Comparison of ENCODE assay signal across 26 cellular contexts in genomic region chr1:43354471-43354870, GRCh38. TPM values are rescaled to one million over a fixed set of nuclear protein-coding genes. Genes with fewer than 3 reads are reported as not detected.
A peak's percentile ranks its signal among the peaks of the same experiment; 100 is the strongest.
DNase-seq lines count a peak whose midpoint lies in the region; ATAC-seq, FAIRE-seq and TF ChIP-seq lines count a peak whose summit lies in the region.
"Had no signal": no experiment of that assay in that cellular context is flagged by ENCODE, and none has a peak within 500 bp of the region (broad histone marks: within the 10 kb centered on the region; RNA-seq: fewer than 3 reads in every experiment).

No MANE protein-coding gene starts in this region.

- no peak for ATAC-seq in K562
- ATAC-seq: HCT116, Panc1 had no signal

- H3K9me1 ChIP-seq in K562 (ENCODE audit: control insufficient read depth, insufficient read depth, low read length) = no peaks in the 10 kb centered on the region

- no peak for TF ChIP-seq RAD21 in K562 (CRISPR knock-in tag; conservative IDR thresholded peaks at IDR 0.05 in 1 of 2, IDR thresholded peaks at IDR 0.05 in 1 of 2)

- H2AFZ ChIP-seq in K562 (ENCODE audit: low read depth, low read length) (no peak overlapping the region), osteoblast (ENCODE audit: low read length) (no peak overlapping the region), PC-9 (no peak overlapping the region)

- H3K4me1 ChIP-seq in K562 (replicated peaks in 1 of 2; ENCODE audit: control insufficient read depth in 2 of 2, insufficient read depth in 2 of 2, low read length in 2 of 2) (peaks cover 4 to 14% of the 10 kb centered on the region in 2 experiments; a peak in 3 of 5 replicates), osteoblast (ENCODE audit: insufficient read depth, low read length) (peaks cover 31% of the 10 kb centered on the region), PC-9 (replicated peaks; ENCODE audit: insufficient read depth) (peaks cover 19% of the 10 kb centered on the region)

- H3K9me3 ChIP-seq in K562 (replicated peaks; ENCODE audit: control insufficient read depth, insufficient read depth, low read depth, low read length) (no peaks in the 10 kb centered on the region), osteoblast (ENCODE audit: low read depth, low read length) (no peaks in the 10 kb centered on the region), PC-9 (ENCODE audit: insufficient read depth, low read depth) (no peaks in the 10 kb centered on the region)
- H3K9me3 ChIP-seq: BLaER1 had no signal

- POLR2A ChIA-PET in K562 (lab: Yijun Ruan, JAX) = interaction anchor here (1.0 to 1.1 kb wide), 2 partner anchors 13 to 21 kb away, joined by 4 to 5 read pairs; partner anchors contain the start of gene ELOVL1
- POLR2A ChIA-PET in PC-9 (lab: Charles Lee; ENCODE audit: unreplicated experiment) = no interaction called here

- no peaks in the 10 kb centered on the region for H4K20me1 ChIP-seq in K562 (replicated peaks; ENCODE audit: control insufficient read depth, insufficient read depth, low read length)
- H4K20me1 ChIP-seq in osteoblast (ENCODE audit: insufficient read depth, low read length) = no peaks in the 10 kb centered on the region
- no peaks in the 10 kb centered on the region for H4K20me1 ChIP-seq in PC-9 (ENCODE audit: insufficient read depth)

- H3K4me2 ChIP-seq in K562 (ENCODE audit: insufficient read depth, low read length) (no peak overlapping the region), osteoblast (ENCODE audit: insufficient read depth, low read length) (no peak overlapping the region), PC-9 (no peak overlapping the region)
- H3K4me2 ChIP-seq: BLaER1 had no signal

- in situ Hi-C loops in K562 (cut with MboI) = no loop called here

- no peak overlapping the region for H3K4me3 ChIP-seq in K562
- no peak overlapping the region for H3K4me3 ChIP-seq in osteoblast (ENCODE audit: insufficient read depth, low read length)
- no peak overlapping the region for H3K4me3 ChIP-seq in PC-9
- H3K4me3 ChIP-seq: BLaER1 had no signal

- DNase-seq in NCI-H82 (lab: John Stamatoyannopoulos, UW) (peak; percentile 39), NCI-H82 treated with DMSO at 0.1 percent for 48 hours (lab: John Stamatoyannopoulos, UW; ENCODE audit: unreplicated experiment) (no peak), K562 (ENCODE audit: extremely low read depth in 1 of 4, low spot score in 3 of 4) (no peak), osteoblast (ENCODE audit: insufficient read length, low spot score, missing footprints) (peak; percentile 61), PC-9 (no peak), NCI-H2171 (lab: John Stamatoyannopoulos, UW) (no peak)
- DNase-seq: ACHN; CD4-positive, CD25-positive, alpha-beta regulatory T cell; Karpas-422; MV-4-11; NCI-H1105; NCI-H1436 treated with DMSO at 0.1 percent for 48 hours; NCI-H1930; NCI-H2107; NCI-H446; NCI-H526; SHP77 had no signal

- FAIRE-seq in K562 (lab: Jason Lieb, UNC) = no peak
- FAIRE-seq: D721Med, GM18507 had no signal

- no peaks in the 10 kb centered on the region for H3K27me3 ChIP-seq in K562 (ENCODE audit: control insufficient read depth in 2 of 2, insufficient read depth in 2 of 2, low read length in 2 of 2)
- H3K27me3 ChIP-seq in osteoblast (ENCODE audit: insufficient read depth, low read length) = no peaks in the 10 kb centered on the region
- H3K27me3 ChIP-seq in PC-9 (ENCODE audit: insufficient read depth, low read depth) = no peaks in the 10 kb centered on the region
- H3K27me3 ChIP-seq: BLaER1 had no signal

- CTCF ChIA-PET in K562 (lab: Yijun Ruan, JAX; ENCODE audit: low intra/inter-chr PET ratio) = no interaction called here
- CTCF ChIA-PET in PC-9 (lab: Charles Lee) = interaction anchor here (0.5 kb wide), 1 partner anchor 84 kb away, joined by 3 read pairs; the partner anchor contains the start of gene TMEM125

- no peak for TF ChIP-seq EP300 in K562 (IDR thresholded peaks at IDR 0.05; ENCODE audit: low read length)

- no peak for TF ChIP-seq POLR2A in K562 (conservative IDR thresholded peaks at IDR 0.05)

- 41% methylated on average over 2 of the region's 2 CpGs for WGBS in K562 (ENCODE audit: insufficient coverage, low coverage, missing lambda C conversion rate)

- TF ChIP-seq CTCF in K562 (IDR thresholded peaks at IDR 0.05 in 2 of 3, conservative IDR thresholded peaks at IDR 0.05 in 1 of 3; ENCODE audit: insufficient read depth in 2 of 3, low read depth in 1 of 3, low read length in 3 of 3) = no peak
- no peak for TF ChIP-seq CTCF in osteoblast (IDR thresholded peaks at IDR 0.05; ENCODE audit: extremely low read depth, low read depth, low read length)
- no peak for TF ChIP-seq CTCF in PC-9 (conservative IDR thresholded peaks at IDR 0.05)

- intact Hi-C loops in K562 (cut with micrococcal nuclease) (no loop called here), PC-9 (cut with micrococcal nuclease; ENCODE audit: unreplicated experiment) (no loop called here)

- no peak overlapping the region for H3K27ac ChIP-seq in K562 (ENCODE audit: extremely low read depth, low read depth, low read length)
- no peak overlapping the region for H3K27ac ChIP-seq in osteoblast (ENCODE audit: low read depth, low read length)
- H3K27ac ChIP-seq in PC-9 = no peak overlapping the region
- H3K27ac ChIP-seq: 22Rv1, BLaER1, RWPE1 had no signal

- peaks cover 35% of the 10 kb centered on the region for H3F3A ChIP-seq in PC-9 (ENCODE audit: insufficient read depth, low read depth)

- peaks cover 7% of the 10 kb centered on the region for H3K79me2 ChIP-seq in K562 (ENCODE audit: control insufficient read depth, insufficient read depth, low read length)
- peaks cover 6% of the 10 kb centered on the region for H3K79me2 ChIP-seq in osteoblast (ENCODE audit: insufficient read depth, low read length)
- H3K79me2 ChIP-seq in PC-9 (ENCODE audit: low read depth) = peaks cover 15% of the 10 kb centered on the region

- BruUV-seq in K562 (replicated peaks; lab: Mats Ljungman, UMichigan) = no TSS peak
- no TSS peak for BruUV-seq in PC-9 (replicated peaks; lab: Mats Ljungman, UMichigan)

- H3K9me2 ChIP-seq in PC-9 (ENCODE audit: insufficient read depth) = no peaks in the 10 kb centered on the region

- peaks cover 2% of the 10 kb centered on the region; the same call in 1 of the 3 replicates for H3K36me3 ChIP-seq in K562 (ENCODE audit: control insufficient read depth, insufficient read depth, low read length)
- H3K36me3 ChIP-seq in osteoblast (ENCODE audit: insufficient read depth, low read length) = no peaks in the 10 kb centered on the region
- no peaks in the 10 kb centered on the region for H3K36me3 ChIP-seq in PC-9 (ENCODE audit: low read depth)
- H3K36me3 ChIP-seq: BLaER1 had no signal

- no peak overlapping the region for H3K9ac ChIP-seq in K562 (ENCODE audit: insufficient read depth in 1 of 2, low read depth in 2 of 2, low read length in 2 of 2)
- H3K9ac ChIP-seq: BLaER1 had no signal

RNA-seq across cellular contexts. Expression of gene CDC20, which starts 4.3 kb away (rescaled TPM):
- 81.3 and 180 TPM in 2 replicates for total RNA-seq in K562 (2011; cell fraction: chromatin; rRNA removed; ENCODE audit: low replicate concordance)
- 147 and 157 TPM in 2 replicates for total RNA-seq in K562 (2011; cell fraction: nucleolus; rRNA removed)
- 103 and 116 TPM in 2 replicates for total RNA-seq in K562 (2011; cell fraction: nucleoplasm; rRNA removed)
- total RNA-seq in K562 (2014; rRNA removed) = 183 and 244 TPM in 2 replicates
- 94.5 and 106 TPM in 2 replicates for total RNA-seq in K562 (2014; rRNA removed; fragmentation: Illumina TruSeq; extraction: Trizol)
- 121 and 131 TPM in 2 replicates for total RNA-seq in K562 (2015; rRNA removed; fragmentation: Illumina TruSeq; extraction: Trizol)
- 212 and 224 TPM in 2 replicates for total RNA-seq in K562 (2021)
- polyA plus RNA-seq in K562 (2011; rRNA removed) = 92.8 and 173 TPM in 2 replicates
- polyA plus RNA-seq in K562 (2011; cell fraction: cytosol; rRNA removed) = 185 and 280 TPM in 2 replicates
- 254 and 290 TPM in 2 replicates for polyA plus RNA-seq in K562 (2011; cell fraction: nucleus; rRNA removed)
- polyA plus RNA-seq in K562 (2012) = 207 and 277 TPM in 2 replicates
- polyA plus RNA-seq in K562 (2014; fragmentation: Illumina TruSeq; extraction: Trizol) = 178 and 197 TPM in 2 replicates
- 10 to 100 TPM; 45.2 to 70.6 TPM for polyA plus RNA-seq in K562 (2014; fragmentation: Nextera tagmentation; extraction: Ambion mirVana)
- 141 and 146 TPM in 2 replicates for polyA plus RNA-seq in K562 (2014; rRNA removed)
- 115 and 154 TPM in 2 replicates for polyA minus RNA-seq in K562 (2011; rRNA and poly(A)+ RNA removed)
- 157 and 191 TPM in 2 replicates for polyA minus RNA-seq in K562 (2011; cell fraction: cytosol; rRNA and poly(A)+ RNA removed)
- polyA minus RNA-seq in K562 (2011; cell fraction: nucleus; rRNA and poly(A)+ RNA removed) = 40.5 and 60.9 TPM in 2 replicates
- 4.7 and 5.3 TPM in 2 replicates for total RNA-seq in osteoblast
- 180 and 229 TPM in 2 replicates for total RNA-seq in PC-9 (2021)

RNA-seq across cellular contexts. Expression of gene ELOVL1, which starts 13.3 kb away (rescaled TPM):
- total RNA-seq in K562 (2011; cell fraction: chromatin; rRNA removed; ENCODE audit: low replicate concordance) = 99.9 and 173 TPM in 2 replicates
- 189 and 197 TPM in 2 replicates for total RNA-seq in K562 (2011; cell fraction: nucleolus; rRNA removed)
- total RNA-seq in K562 (2011; cell fraction: nucleoplasm; rRNA removed) = 151 and 160 TPM in 2 replicates
- total RNA-seq in K562 (2014; rRNA removed) (53.4 and 73.1 TPM in 2 replicates), K562 (2014; rRNA removed; fragmentation: Illumina TruSeq; extraction: Trizol) (48.1 and 51.0 TPM in 2 replicates), K562 (2015; rRNA removed; fragmentation: Illumina TruSeq; extraction: Trizol) (65.3 and 66.6 TPM in 2 replicates), K562 (2021) (66.8 and 73.2 TPM in 2 replicates), osteoblast (35.9 and 36.9 TPM in 2 replicates), PC-9 (2021) (131 TPM in 2 replicates)
- polyA plus RNA-seq in K562 (2011; rRNA removed) (157 and 159 TPM in 2 replicates), K562 (2014; fragmentation: Illumina TruSeq; extraction: Trizol) (108 and 120 TPM in 2 replicates), K562 (2014; fragmentation: Nextera tagmentation; extraction: Ambion mirVana) (100 to 1,000 TPM in 1 of 2 experiments, 10 to 100 TPM in 1; 70.3 to 147 TPM), K562 (2014; rRNA removed) (74.0 and 82.4 TPM in 2 replicates)
- 165 and 200 TPM in 2 replicates for polyA plus RNA-seq in K562 (2011; cell fraction: cytosol; rRNA removed)
- polyA plus RNA-seq in K562 (2011; cell fraction: nucleus; rRNA removed) = 181 and 189 TPM in 2 replicates
- polyA plus RNA-seq in K562 (2012) = 78.5 and 117 TPM in 2 replicates
- polyA minus RNA-seq in K562 (2011; rRNA and poly(A)+ RNA removed) = 50.4 and 62.9 TPM in 2 replicates
- polyA minus RNA-seq in K562 (2011; cell fraction: cytosol; rRNA and poly(A)+ RNA removed) = 24.4 and 41.4 TPM in 2 replicates
- 19.5 and 32.4 TPM in 2 replicates for polyA minus RNA-seq in K562 (2011; cell fraction: nucleus; rRNA and poly(A)+ RNA removed)

RNA-seq across cellular contexts. Expression of gene MPL, which starts 16.9 kb away (rescaled TPM):
- not detected in 2 replicates for total RNA-seq in K562 (2011; cell fraction: chromatin; rRNA removed; ENCODE audit: low replicate concordance)
- not detected in 2 replicates for total RNA-seq in K562 (2011; cell fraction: nucleolus; rRNA removed)
- total RNA-seq in K562 (2011; cell fraction: nucleoplasm; rRNA removed) = not detected in 2 replicates
- total RNA-seq in K562 (2014; rRNA removed) = not detected in 2 replicates
- total RNA-seq in K562 (2014; rRNA removed; fragmentation: Illumina TruSeq; extraction: Trizol) = not detected in 2 replicates
- not detected in 2 replicates for total RNA-seq in K562 (2015; rRNA removed; fragmentation: Illumina TruSeq; extraction: Trizol)
- total RNA-seq in K562 (2021) = not detected in 2 replicates
- not detected in 2 replicates for polyA plus RNA-seq in K562 (2011; rRNA removed)
- polyA plus RNA-seq in K562 (2011; cell fraction: cytosol; rRNA removed) = not detected in 2 replicates
- polyA plus RNA-seq in K562 (2011; cell fraction: nucleus; rRNA removed) = not detected in 2 replicates
- not detected in 2 replicates for polyA plus RNA-seq in K562 (2012)
- polyA plus RNA-seq in K562 (2014; fragmentation: Illumina TruSeq; extraction: Trizol) = not detected in 2 replicates
- not detected for polyA plus RNA-seq in K562 (2014; fragmentation: Nextera tagmentation; extraction: Ambion mirVana)
- polyA plus RNA-seq in K562 (2014; rRNA removed) = not detected in 2 replicates
- polyA minus RNA-seq in K562 (2011; rRNA and poly(A)+ RNA removed) = not detected in 2 replicates
- polyA minus RNA-seq in K562 (2011; cell fraction: cytosol; rRNA and poly(A)+ RNA removed) = not detected in 2 replicates
- polyA minus RNA-seq in K562 (2011; cell fraction: nucleus; rRNA and poly(A)+ RNA removed) = not detected in 2 replicates
- total RNA-seq in osteoblast = not detected in 2 replicates
- 0.76 and 1.6 TPM in 2 replicates for total RNA-seq in PC-9 (2021)
- total RNA-seq: H4, SK-MEL-5 had no signal
- polyA plus RNA-seq: CD4-positive, CD25-positive, alpha-beta regulatory T cell had no signal

RNA-seq across cellular contexts. Expression of gene MED8, which starts 35.1 kb away (rescaled TPM):
- total RNA-seq in K562 (2011; cell fraction: chromatin; rRNA removed; ENCODE audit: low replicate concordance) = 84.8 and 86.1 TPM in 2 replicates
- total RNA-seq in K562 (2011; cell fraction: nucleolus; rRNA removed) = 36.7 and 38.5 TPM in 2 replicates
- total RNA-seq in K562 (2011; cell fraction: nucleoplasm; rRNA removed) = 68.3 and 88.3 TPM in 2 replicates
- 51.5 and 51.7 TPM in 2 replicates for total RNA-seq in K562 (2014; rRNA removed)
- total RNA-seq in K562 (2014; rRNA removed; fragmentation: Illumina TruSeq; extraction: Trizol) = 52.7 and 56.4 TPM in 2 replicates
- total RNA-seq in K562 (2015; rRNA removed; fragmentation: Illumina TruSeq; extraction: Trizol) = 51.7 and 52.1 TPM in 2 replicates
- 57.7 and 60.7 TPM in 2 replicates for total RNA-seq in K562 (2021)
- 23.0 and 30.9 TPM in 2 replicates for polyA plus RNA-seq in K562 (2011; rRNA removed)
- polyA plus RNA-seq in K562 (2011; cell fraction: cytosol; rRNA removed) = 19.9 and 32.8 TPM in 2 replicates
- polyA plus RNA-seq in K562 (2011; cell fraction: nucleus; rRNA removed) = 44.6 and 77.2 TPM in 2 replicates
- polyA plus RNA-seq in K562 (2012) = 57.3 and 73.4 TPM in 2 replicates
- 55.3 and 60.3 TPM in 2 replicates for polyA plus RNA-seq in K562 (2014; fragmentation: Illumina TruSeq; extraction: Trizol)
- 100 to 1,000 TPM; 104 to 120 TPM for polyA plus RNA-seq in K562 (2014; fragmentation: Nextera tagmentation; extraction: Ambion mirVana)
- 32.3 and 37.6 TPM in 2 replicates for polyA plus RNA-seq in K562 (2014; rRNA removed)
- 25.5 and 32.5 TPM in 2 replicates for polyA minus RNA-seq in K562 (2011; rRNA and poly(A)+ RNA removed)
- polyA minus RNA-seq in K562 (2011; cell fraction: cytosol; rRNA and poly(A)+ RNA removed) = 13.7 and 19.7 TPM in 2 replicates
- polyA minus RNA-seq in K562 (2011; cell fraction: nucleus; rRNA and poly(A)+ RNA removed) = 20.7 and 50.4 TPM in 2 replicates
- 64.8 and 65.9 TPM in 2 replicates for total RNA-seq in osteoblast
- total RNA-seq in PC-9 (2021) = 54.8 and 56.0 TPM in 2 replicates

RNA-seq across cellular contexts. Expression of gene SZT2, which starts 35.2 kb away (rescaled TPM):
- total RNA-seq in K562 (2011; cell fraction: chromatin; rRNA removed; ENCODE audit: low replicate concordance) = 328 and 537 TPM in 2 replicates
- total RNA-seq in K562 (2011; cell fraction: nucleolus; rRNA removed) = 162 and 172 TPM in 2 replicates
- total RNA-seq in K562 (2011; cell fraction: nucleoplasm; rRNA removed) = 193 and 226 TPM in 2 replicates
- total RNA-seq in K562 (2014; rRNA removed) (9.2 and 11.5 TPM in 2 replicates), K562 (2014; rRNA removed; fragmentation: Illumina TruSeq; extraction: Trizol) (12.8 and 14.5 TPM in 2 replicates), K562 (2015; rRNA removed; fragmentation: Illumina TruSeq; extraction: Trizol) (14.4 and 15.8 TPM in 2 replicates), K562 (2021) (27.0 and 31.0 TPM in 2 replicates), osteoblast (41.0 and 42.0 TPM in 2 replicates), PC-9 (2021) (71.6 and 76.1 TPM in 2 replicates)
- polyA plus RNA-seq in K562 (2011; rRNA removed) (9.1 and 14.4 TPM in 2 replicates), K562 (2014; fragmentation: Illumina TruSeq; extraction: Trizol) (14.7 and 15.1 TPM in 2 replicates), K562 (2014; fragmentation: Nextera tagmentation; extraction: Ambion mirVana) (1 to 10 TPM in 1 of 2 experiments, under 1 TPM in 1; 0.88 to 1.3 TPM), K562 (2014; rRNA removed) (16.7 and 18.4 TPM in 2 replicates)
- 5.5 and 7.0 TPM in 2 replicates for polyA plus RNA-seq in K562 (2011; cell fraction: cytosol; rRNA removed)
- 89.3 and 112 TPM in 2 replicates for polyA plus RNA-seq in K562 (2011; cell fraction: nucleus; rRNA removed)
- 12.1 and 24.7 TPM in 2 replicates for polyA plus RNA-seq in K562 (2012)
- polyA minus RNA-seq in K562 (2011; rRNA and poly(A)+ RNA removed) = 54.3 and 67.1 TPM in 2 replicates
- polyA minus RNA-seq in K562 (2011; cell fraction: cytosol; rRNA and poly(A)+ RNA removed) = 8.7 and 15.7 TPM in 2 replicates
- polyA minus RNA-seq in K562 (2011; cell fraction: nucleus; rRNA and poly(A)+ RNA removed) = 52.0 and 88.4 TPM in 2 replicates

Comparison
In these comparisons a context has a peak if more than half of its experiments do, and no peak if none do; other contexts are left out.
1. DNase-seq: peak in NCI-H82 (single experiment) and osteoblast (single experiment); none in NCI-H82 treated with DMSO at 0.1 percent for 48 hours (single experiment), K562 (0 of 4), PC-9 (0 of 2) and NCI-H2171 (single experiment).
2. RNA of gene CDC20, which starts 4.3 kb away (total RNA-seq): 180 to 229 TPM in PC-9 and 81.3 to 244 TPM in K562; 4.7 to 5.3 TPM in osteoblast; every median in the first group is over 10 times any median in the second.